ENCODE assay signal across 9 cellular contexts in genomic region chr1:244865820-244866219, GRCh38. TPM values are rescaled to one million over a fixed set of nuclear protein-coding genes. Genes with fewer than 3 reads are reported as not detected.
DNase-seq lines count a peak whose midpoint lies in the region; TF ChIP-seq lines count a peak whose summit lies in the region.
"Had no signal": no experiment of that assay in that cellular context is flagged by ENCODE, and none has a peak within 500 bp of the region (broad histone marks: within the 10 kb centered on the region; RNA-seq: fewer than 3 reads in every experiment).

No MANE protein-coding gene starts in this region.

- no peak for DNase-seq in esophagus muscularis mucosa (ENCODE audit: extremely low spot score)
- no peak for DNase-seq in RKO (ENCODE audit: low spot score)
- no peak for DNase-seq in GM19238 (ENCODE audit: insufficient read length, low spot score)
- DNase-seq in NCI-H345 treated with DMSO at 0.1 percent for 48 hours (lab: John Stamatoyannopoulos, UW; ENCODE audit: unreplicated experiment): no peak
- no peak for DNase-seq in NCI-H510A (lab: John Stamatoyannopoulos, UW)
- DNase-seq: T-helper 1 cell had no signal

- H3K4me1 ChIP-seq in ES-I3 (ENCODE audit: insufficient read depth, low read length): no peaks in the 10 kb centered on the region; the same call in 1 of the 2 replicates
- peaks cover 27% of the 10 kb centered on the region for H3K4me1 ChIP-seq in OCI-LY1 (ENCODE audit: insufficient read depth, low read length, severe bottlenecking)
- peaks cover 16 to 34% (median 30%) of the 10 kb centered on the region in 4 donors for H3K4me1 ChIP-seq in esophagus muscularis mucosa
- H3K4me1 ChIP-seq in skeletal muscle satellite cell (ENCODE audit: control insufficient read depth, insufficient read depth, low read length): peaks cover 19% of the 10 kb centered on the region

- peaks cover 13% of the 10 kb centered on the region; the same call in 1 of the 2 replicates for H4K20me1 ChIP-seq in OCI-LY1 (ENCODE audit: insufficient read depth, low read length)

- H3K9me2 ChIP-seq in OCI-LY1 (ENCODE audit: low read depth, low read length): no peaks in the 10 kb centered on the region

- no peak for TF ChIP-seq POLR2A in esophagus muscularis mucosa (IDR thresholded peaks at IDR 0.05; ENCODE audit: low read depth)

- H3K27ac ChIP-seq in OCI-LY1 (ENCODE audit: low read depth, low read length, poor library complexity, severe bottlenecking) (no peak overlapping the region), esophagus muscularis mucosa (replicated peaks in 1 of 4) (peak overlapping the region; percentile 100)

- H2AFZ ChIP-seq in OCI-LY1 (ENCODE audit: low read length): no peak overlapping the region

- H3K9ac ChIP-seq in ES-I3 (ENCODE audit: low read depth, low read length) (0 out of 2 replicates have a peak overlapping the region, but pooled peaks have one; percentile 63), OCI-LY1 (ENCODE audit: low read length) (no peak overlapping the region; the same call in 1 of the 2 replicates), skeletal muscle satellite cell (ENCODE audit: low read depth, low read length) (peak overlapping the region; percentile 100)

- H3K9me3 ChIP-seq in ES-I3 (ENCODE audit: control insufficient read depth, insufficient read depth, low read length) (no peaks in the 10 kb centered on the region), OCI-LY1 (ENCODE audit: low read length) (no peaks in the 10 kb centered on the region), esophagus muscularis mucosa (no peaks in the 10 kb centered on the region), skeletal muscle satellite cell (replicated peaks; ENCODE audit: low read length) (no peaks in the 10 kb centered on the region)

- intact Hi-C loops in esophagus muscularis mucosa (cut with DNase I): loop anchor here (2.0 to 5.0 kb wide), 2 partner anchors 105 to 176 kb away; no protein-coding TSS in a partner anchor

- TF ChIP-seq CTCF in OCI-LY1 (IDR thresholded peaks at IDR 0.05; ENCODE audit: low read length): no peak
- TF ChIP-seq CTCF in esophagus muscularis mucosa (IDR thresholded peaks at IDR 0.05): no peak

- peaks cover 28% of the 10 kb centered on the region for H3K79me2 ChIP-seq in OCI-LY1 (ENCODE audit: insufficient read depth, low read length)

- H3F3A ChIP-seq in OCI-LY1 (ENCODE audit: insufficient read depth, low read length): no peaks in the 10 kb centered on the region; the same call in 1 of the 2 replicates

- peak overlapping the region; percentile 94; the same call in 1 of the 2 replicates for H3K4me2 ChIP-seq in OCI-LY1 (ENCODE audit: low read length)
- peak overlapping the region; percentile 85 for H3K4me2 ChIP-seq in skeletal muscle satellite cell (ENCODE audit: low read length)

- 65% methylated on average over 3 of the region's 3 CpGs for WGBS in esophagus muscularis mucosa

- H3K4me3 ChIP-seq in OCI-LY1 (ENCODE audit: low read depth, low read length, poor library complexity, severe bottlenecking): no peak overlapping the region
- H3K4me3 ChIP-seq in esophagus muscularis mucosa: no peak overlapping the region
- H3K4me3 ChIP-seq in skeletal muscle satellite cell (ENCODE audit: low read length): no peak overlapping the region

- TF ChIP-seq EP300 in esophagus muscularis mucosa (IDR thresholded peaks at IDR 0.05): no peak

- H3K36me3 ChIP-seq in ES-I3 (ENCODE audit: insufficient read depth, low read length) (0 out of 2 replicates have a peak, but pooled peaks cover 2% of the 10 kb centered on the region), OCI-LY1 (ENCODE audit: insufficient read depth, low read length) (peaks cover 29% of the 10 kb centered on the region), esophagus muscularis mucosa (peaks cover 0 to 20% (median 3%) of the 10 kb centered on the region in 4 donors), skeletal muscle satellite cell (ENCODE audit: insufficient read depth, low read length) (peaks cover 24% of the 10 kb centered on the region)

- H3K27me3 ChIP-seq in OCI-LY1 (ENCODE audit: insufficient read depth, low read length): no peaks in the 10 kb centered on the region
- H3K27me3 ChIP-seq in esophagus muscularis mucosa: no peaks in the 10 kb centered on the region
- no peaks in the 10 kb centered on the region for H3K27me3 ChIP-seq in skeletal muscle satellite cell (ENCODE audit: control insufficient read depth, insufficient read depth, low read length)

RNA-seq across cellular contexts. Expression of gene HNRNPU, which starts 1.5 kb away (rescaled TPM):
- 100 to 1,000 TPM; 255 to 306 (median 279) TPM for total RNA-seq in esophagus muscularis mucosa
- 217 and 250 TPM in 2 replicates for total RNA-seq in skeletal muscle satellite cell (2012; rRNA removed)

RNA-seq across cellular contexts. Expression of gene COX20, which starts 30.4 kb away (rescaled TPM):
- total RNA-seq in esophagus muscularis mucosa: 100 to 1,000 TPM in 2 of 4 donors, 10 to 100 TPM in 2; 74.8 to 125 (median 101) TPM
- total RNA-seq in skeletal muscle satellite cell (2012; rRNA removed): 31.4 and 41.9 TPM in 2 replicates
